8 cellular contexts compared by ENCODE assay signal in the genomic region with DNA sequence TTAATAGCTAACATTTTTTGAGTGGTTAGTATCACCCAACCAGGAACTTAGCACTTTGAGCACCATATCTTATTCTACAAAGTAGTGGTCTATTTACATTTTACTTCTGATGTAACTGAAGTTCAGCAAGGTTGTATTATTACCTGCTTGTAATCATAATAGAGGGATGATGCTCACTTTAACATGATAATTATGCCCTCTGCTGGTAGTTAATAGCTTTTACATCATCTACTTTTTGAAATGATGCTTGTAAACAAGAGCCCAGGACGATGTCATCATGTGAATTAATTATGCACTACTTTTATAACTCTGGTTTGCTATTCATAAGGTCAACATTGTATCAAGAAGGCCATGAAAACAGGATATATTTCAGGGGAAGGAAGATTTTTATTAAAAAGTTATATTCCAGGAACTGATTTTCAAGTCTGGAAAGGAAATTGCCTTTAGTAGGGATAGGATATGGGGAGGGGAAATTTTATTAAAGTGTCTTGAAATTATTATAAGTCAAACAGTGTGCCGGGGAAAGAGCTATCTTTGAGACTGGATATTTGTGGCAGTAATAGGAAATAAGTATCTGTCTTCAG.
DNase-seq lines count a peak whose midpoint lies in the region; ATAC-seq and TF ChIP-seq lines count a peak whose summit lies in the region.

No MANE protein-coding gene starts in this region.

- H3K27me3 ChIP-seq in GM06990 (replicated peaks; ENCODE audit: control insufficient read depth, insufficient read depth, low read length) (no peaks in the 10 kb centered on the region), Peyer's patch (no peaks in the 10 kb centered on the region), suprapubic skin (no peaks in the 10 kb centered on the region)

- no peak for DNase-seq in GM06990 (ENCODE audit: extremely low read depth, insufficient read length)
- DNase-seq in LHCN-M2 (ENCODE audit: low read depth): peak; percentile 40
- no peak for DNase-seq in Peyer's patch
- DNase-seq in smooth muscle cell of the brain vasculature (ENCODE audit: low read depth, low spot score): peak; percentile 6
- no peak for DNase-seq in suprapubic skin (ENCODE audit: low spot score in 2 of 2)
- no peak for DNase-seq in activated T-cell treated with anti-CD3 and anti-CD28 coated beads, Interleukin-2, amount 50 U/mL, for 48 hours

- ATAC-seq in GM21723 (IDR thresholded peaks at IDR 0.05; ENCODE audit: unreplicated experiment) (peak; percentile 76), esophagus mucosa (peak; percentile 38)

- H3K27ac ChIP-seq in Peyer's patch: no peak overlapping the region
- H3K27ac ChIP-seq in suprapubic skin: no peak overlapping the region

- no peaks in the 10 kb centered on the region for H3K36me3 ChIP-seq in GM06990 (ENCODE audit: control insufficient read depth, insufficient read depth, low read length)
- no peaks in the 10 kb centered on the region for H3K36me3 ChIP-seq in Peyer's patch
- no peaks in the 10 kb centered on the region for H3K36me3 ChIP-seq in suprapubic skin

- no peak for TF ChIP-seq POLR2A in Peyer's patch (IDR thresholded peaks at IDR 0.05)
- TF ChIP-seq POLR2A in suprapubic skin (IDR thresholded peaks at IDR 0.05): no peak

- H3K9me3 ChIP-seq in Peyer's patch: no peaks in the 10 kb centered on the region
- H3K9me3 ChIP-seq in suprapubic skin: no peaks in the 10 kb centered on the region

- WGBS in suprapubic skin: 40% methylated on average over 2 of the region's 2 CpGs

- H3K4me1 ChIP-seq in Peyer's patch (no peaks in the 10 kb centered on the region), suprapubic skin (no peaks in the 10 kb centered on the region)

- TF ChIP-seq EP300 in suprapubic skin (IDR thresholded peaks at IDR 0.05): no peak

- no peak overlapping the region for H3K4me3 ChIP-seq in GM06990 (replicated peaks; ENCODE audit: low read depth, low read length)
- no peak overlapping the region for H3K4me3 ChIP-seq in Peyer's patch
- no peak overlapping the region for H3K4me3 ChIP-seq in suprapubic skin

- TF ChIP-seq CTCF in GM06990 (IDR thresholded peaks at IDR 0.05; ENCODE audit: insufficient read depth, low read length, poor library complexity, severe bottlenecking) (peak; percentile 44), Peyer's patch (IDR thresholded peaks at IDR 0.05) (peak in 4 of 6 experiments; percentile 44 to 67 (median 60)), suprapubic skin (IDR thresholded peaks at IDR 0.05) (peak in 1 of 2 donors; percentile 13)

Comparison
In these comparisons a context has a peak if more than half of its experiments do, and no peak if none do; other contexts are left out.
1. DNase-seq: peak in LHCN-M2 (single experiment) and smooth muscle cell of the brain vasculature (single experiment); none in GM06990 (single experiment), Peyer's patch (0 of 3), suprapubic skin (0 of 2) and activated T-cell treated with anti-CD3 and anti-CD28 coated beads, Interleukin-2, amount 50 U/mL, for 48 hours (0 of 2).